Comparison of ENCODE assay signal across 7 cellular contexts in genomic region chr2:33134764-33135560, GRCh38.
DNase-seq lines count a peak whose midpoint lies in the region; TF ChIP-seq lines count a peak whose summit lies in the region.

No MANE protein-coding gene starts in this region.

- H3K79me1 ChIP-seq in mesenchymal stem cell (replicated peaks; ENCODE audit: low read length, poor library complexity, severe bottlenecking): no peaks in the 10 kb centered on the region

- peak overlapping the region; percentile 87 for H3K9ac ChIP-seq in mesenchymal stem cell (ENCODE audit: low read length)

- H2BK15ac ChIP-seq in mesenchymal stem cell (ENCODE audit: low read depth, poor library complexity, severe bottlenecking): no peak overlapping the region

- H2BK5ac ChIP-seq in mesenchymal stem cell (ENCODE audit: low read depth, low read length, poor library complexity, severe bottlenecking): no peak overlapping the region

- H3K14ac ChIP-seq in mesenchymal stem cell (ENCODE audit: low read length in 2 of 2): no peak overlapping the region

- no peak for TF ChIP-seq EP300 in transverse colon (IDR thresholded peaks at IDR 0.05; ENCODE audit: low read depth)

- H3K4ac ChIP-seq in mesenchymal stem cell (ENCODE audit: low read depth in 1 of 2, low read length in 2 of 2): peak overlapping the region in 1 of 2 experiments; percentile 10

- H3K4me3 ChIP-seq in coronary artery (peak overlapping the region; percentile 69), mesenchymal stem cell (ENCODE audit: insufficient read depth in 1 of 2, low read depth in 1 of 2, low read length in 2 of 2) (peak overlapping the region in 1 of 2 experiments; percentile 82), transverse colon (peak overlapping the region in 3 of 4 donors; percentile 21 to 32 (median 28))

- TF ChIP-seq CTCF in coronary artery (IDR thresholded peaks at IDR 0.05) (no peak), transverse colon (IDR thresholded peaks at IDR 0.05) (no peak)

- intact Hi-C loops in transverse colon (cut with DNase I; ENCODE audit: low total_unique reads) (no loop called here), posterior cingulate gyrus (cut with DNase I) (no loop called here)

- H2AFZ ChIP-seq in mesenchymal stem cell (ENCODE audit: low read depth, low read length): no peak overlapping the region

- H3K36me3 ChIP-seq in mesenchymal stem cell (ENCODE audit: control insufficient read depth in 1 of 2, insufficient read depth in 2 of 2, low read depth in 1 of 2, low read length in 2 of 2) (no peaks in the 10 kb centered on the region), transverse colon (no peaks in the 10 kb centered on the region)

- H3K27me3 ChIP-seq in mesenchymal stem cell (ENCODE audit: control insufficient read depth in 1 of 2, insufficient read depth in 1 of 2, low read length in 2 of 2) (no peaks in the 10 kb centered on the region), transverse colon (no peaks in the 10 kb centered on the region)

- H3K4me1 ChIP-seq in mesenchymal stem cell (ENCODE audit: control insufficient read depth, insufficient read depth, low read depth, low read length) (peaks cover 9% of the 10 kb centered on the region), transverse colon (peaks cover 0 to 11% (median 7%) of the 10 kb centered on the region in 4 donors)

- no peaks in the 10 kb centered on the region for H3K9me3 ChIP-seq in mesenchymal stem cell (ENCODE audit: control insufficient read depth, low read length)
- H3K9me3 ChIP-seq in transverse colon: no peaks in the 10 kb centered on the region

- TF ChIP-seq POLR2A in transverse colon (IDR thresholded peaks at IDR 0.05): no peak

- peak overlapping the region; percentile 25 to 81 for H3K18ac ChIP-seq in mesenchymal stem cell (ENCODE audit: low read depth in 1 of 2, low read length in 2 of 2)

- peak overlapping the region; percentile 23 to 35 for H2BK12ac ChIP-seq in mesenchymal stem cell (ENCODE audit: low read length in 2 of 2)

- H2BK120ac ChIP-seq in mesenchymal stem cell (ENCODE audit: low read depth, low read length): no peak overlapping the region

- H2AK5ac ChIP-seq in mesenchymal stem cell (ENCODE audit: low read length, severe bottlenecking): no peak overlapping the region

- peak overlapping the region; percentile 55 for H4K91ac ChIP-seq in mesenchymal stem cell (ENCODE audit: low read length)

- DNase-seq in RPMI7951 (ENCODE audit: low read depth) (peak; percentile 63), coronary artery (ENCODE audit: low spot score) (no peak), mesenchymal stem cell (no peak), transverse colon (no peak), NCI-H2081 treated with DMSO at 0.1 percent for 48 hours (lab: John Stamatoyannopoulos, UW) (no peak), LoVo (ENCODE audit: low spot score) (no peak), posterior cingulate gyrus (no peak)

- no peak overlapping the region for H4K8ac ChIP-seq in mesenchymal stem cell (ENCODE audit: low read length)

- in situ Hi-C loops in transverse colon (cut with MboI; ENCODE audit: low pct_ligation_motif_present in 1 of 4, low pct_unique_long_range_greater_than_20kb in 1 of 4, low sequenced_read_pairs in 3 of 4): no loop called here

- peak overlapping the region; percentile 50 for H3K4me2 ChIP-seq in mesenchymal stem cell (ENCODE audit: low read length, poor library complexity, severe bottlenecking)

- 75% methylated on average over 14 of the region's 14 CpGs for WGBS in mesenchymal stem cell
- 60 to 76% methylated on average over 5 to 14 of the region's 14 CpGs for WGBS in transverse colon (ENCODE audit: low coverage in 1 of 2), 2 donors

- H3K27ac ChIP-seq in coronary artery (peak overlapping the region; percentile 88 to 90), mesenchymal stem cell (ENCODE audit: low read length, poor library complexity, severe bottlenecking) (peak overlapping the region; percentile 31), transverse colon (peak overlapping the region; percentile 68 to 87 (median 80))

- no peak overlapping the region for H3K23ac ChIP-seq in mesenchymal stem cell (ENCODE audit: low read length in 2 of 2)

Comparison
In these comparisons a context has a peak if more than half of its experiments do, and no peak if none do; other contexts are left out.
1. H3K27ac ChIP-seq: peak in every context shown above with its lines; median percentile 89 in coronary artery; 80 in transverse colon; 31 in mesenchymal stem cell.